In the genomic region with DNA sequence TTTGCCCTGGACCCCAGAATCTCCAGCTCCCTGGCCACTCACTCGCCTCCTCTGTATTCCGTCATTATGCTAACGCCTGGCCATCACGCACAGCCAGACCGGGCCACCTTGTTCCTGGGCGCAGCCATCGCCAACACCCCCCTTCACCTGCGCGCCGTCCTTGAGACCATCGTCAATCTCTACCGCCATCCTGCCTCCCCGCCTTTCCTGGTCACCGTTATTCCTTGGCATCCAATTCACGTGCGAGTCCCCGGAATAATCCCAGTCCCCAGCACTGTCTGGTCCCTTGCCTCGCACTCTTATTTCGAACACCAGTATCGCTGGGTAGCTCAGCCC, we compare ENCODE assay signal across 8 cellular contexts. TPM values are rescaled to one million over a fixed set of nuclear protein-coding genes. Genes with fewer than 3 reads are reported as not detected.
A peak's percentile ranks its signal among the peaks of the same experiment; 100 is the strongest.
DNase-seq lines count a peak whose midpoint lies in the region; ATAC-seq, FAIRE-seq and TF ChIP-seq lines count a peak whose summit lies in the region.

No MANE protein-coding gene starts in this region.

- H3K4me3 ChIP-seq in DND-41 (ENCODE audit: low read depth in 1 of 2, low read length in 2 of 2) (peak overlapping the region; percentile 39 to 85; a peak in 3 of 4 replicates), HL-60 (replicated peaks; ENCODE audit: insufficient read depth, low read length) (peak overlapping the region; percentile 79), brain microvascular endothelial cell (ENCODE audit: low read depth, low read length) (peak overlapping the region; percentile 96), thoracic aorta (peak overlapping the region; percentile 86)

- H3K27me3 ChIP-seq in DND-41 (ENCODE audit: insufficient read depth, low read length, poor library complexity) (no peaks in the 10 kb centered on the region), HL-60 (ENCODE audit: insufficient read depth, poor library complexity, severe bottlenecking) (no peaks in the 10 kb centered on the region), brain microvascular endothelial cell (replicated peaks) (no peaks in the 10 kb centered on the region), thoracic aorta (replicated peaks; ENCODE audit: insufficient read depth) (no peaks in the 10 kb centered on the region)

- TF ChIP-seq CTCF in DND-41 (IDR thresholded peaks at IDR 0.05; ENCODE audit: borderline replicate concordance, extremely low read depth, low read length, poor library complexity, severe bottlenecking): no peak
- TF ChIP-seq CTCF in HL-60 (IDR thresholded peaks at IDR 0.05; ENCODE audit: insufficient read depth, low read length): no peak
- TF ChIP-seq CTCF in brain microvascular endothelial cell (IDR thresholded peaks at IDR 0.05; ENCODE audit: low read depth, low read length, missing control alignments): no peak
- TF ChIP-seq CTCF in thoracic aorta (IDR thresholded peaks at IDR 0.05): no peak

- H3K79me2 ChIP-seq in DND-41 (ENCODE audit: insufficient read depth, low read length): peaks cover 37% of the 10 kb centered on the region

- DNase-seq in DND-41: no peak
- DNase-seq in HL-60 (ENCODE audit: low read depth in 1 of 2, low spot score in 1 of 2): no peak
- no peak for DNase-seq in brain microvascular endothelial cell
- peak; percentile 57 for DNase-seq in left kidney (ENCODE audit: low read depth, low spot score)
- DNase-seq in thoracic aorta (ENCODE audit: low spot score): no peak
- DNase-seq in AG08395 (ENCODE audit: low spot score): no peak
- DNase-seq in midbrain (lab: John Stamatoyannopoulos, UW): no peak
- DNase-seq in RCC 7860 (ENCODE audit: low spot score): no peak

- peak overlapping the region; percentile 68 for H3K9ac ChIP-seq in DND-41 (ENCODE audit: low read depth, low read length)

- in situ Hi-C loops in brain microvascular endothelial cell (cut with HindIII; ENCODE audit: low pct_ligation_motif_present, low sequenced_read_pairs): no loop called here

- ATAC-seq in DND-41 (ENCODE audit: insufficient read depth, low read depth) (no peak), thoracic aorta (ENCODE audit: insufficient number of reproducible peaks, low FRiP score, low read depth) (no peak)

- H4K20me1 ChIP-seq in DND-41 (ENCODE audit: insufficient read depth, low read length): 0 out of 2 replicates have a peak, but pooled peaks cover 3% of the 10 kb centered on the region

- H3K9me3 ChIP-seq in DND-41 (ENCODE audit: insufficient read depth, low read length, severe bottlenecking) (no peaks in the 10 kb centered on the region), thoracic aorta (no peaks in the 10 kb centered on the region)

- peaks cover 27% of the 10 kb centered on the region for H3K36me3 ChIP-seq in DND-41 (ENCODE audit: insufficient read depth, low read length)
- peaks cover 6% of the 10 kb centered on the region for H3K36me3 ChIP-seq in brain microvascular endothelial cell (replicated peaks)
- H3K36me3 ChIP-seq in thoracic aorta: peaks cover 14% of the 10 kb centered on the region

- H2AFZ ChIP-seq in DND-41 (ENCODE audit: low read depth, low read length): peak overlapping the region; percentile 78

- peak overlapping the region; percentile 68 for H3K27ac ChIP-seq in DND-41 (ENCODE audit: low read length)
- H3K27ac ChIP-seq in HL-60 (replicated peaks): peak overlapping the region; percentile 68
- peak overlapping the region; percentile 45 for H3K27ac ChIP-seq in brain microvascular endothelial cell
- H3K27ac ChIP-seq in thoracic aorta: peak overlapping the region; percentile 67 to 76

- FAIRE-seq in RCC 7860 (lab: Jason Lieb, UNC): no peak

- peak overlapping the region; percentile 78 for H3K4me2 ChIP-seq in DND-41 (ENCODE audit: insufficient read depth, low read length)

- peaks cover 28% of the 10 kb centered on the region for H3K4me1 ChIP-seq in DND-41 (ENCODE audit: insufficient read depth, low read length)
- H3K4me1 ChIP-seq in thoracic aorta (ENCODE audit: control insufficient read depth in 1 of 2, low read depth in 2 of 2): peaks cover 0 to 4% of the 10 kb centered on the region in 2 donors

RNA-seq across cellular contexts. Expression of a gene that starts 0.5 kb away (rescaled TPM):
- total RNA-seq in thoracic aorta: 100 to 1,000 TPM in 1 of 2 donors, 10 to 100 TPM in 1; 88.7 to 187 TPM

RNA-seq across cellular contexts. Expression of a gene that starts 5.3 kb away (rescaled TPM):
- total RNA-seq in thoracic aorta: 10 to 100 TPM; 10.6 to 13.7 TPM

RNA-seq across cellular contexts. Expression of a gene that starts 14.1 kb away (rescaled TPM):
- total RNA-seq in thoracic aorta: 10 to 100 TPM; 35.1 to 58.5 TPM

RNA-seq across cellular contexts. Expression of a gene that starts 19.8 kb away (rescaled TPM):
- 10 to 100 TPM; 10.2 to 17.9 TPM for total RNA-seq in thoracic aorta

RNA-seq across cellular contexts. Expression of a gene that starts 20.0 kb away (rescaled TPM):
- 10 to 100 TPM; 10.3 to 14.5 TPM for total RNA-seq in thoracic aorta
